38 cellular contexts compared by ENCODE assay signal in the genomic region with DNA sequence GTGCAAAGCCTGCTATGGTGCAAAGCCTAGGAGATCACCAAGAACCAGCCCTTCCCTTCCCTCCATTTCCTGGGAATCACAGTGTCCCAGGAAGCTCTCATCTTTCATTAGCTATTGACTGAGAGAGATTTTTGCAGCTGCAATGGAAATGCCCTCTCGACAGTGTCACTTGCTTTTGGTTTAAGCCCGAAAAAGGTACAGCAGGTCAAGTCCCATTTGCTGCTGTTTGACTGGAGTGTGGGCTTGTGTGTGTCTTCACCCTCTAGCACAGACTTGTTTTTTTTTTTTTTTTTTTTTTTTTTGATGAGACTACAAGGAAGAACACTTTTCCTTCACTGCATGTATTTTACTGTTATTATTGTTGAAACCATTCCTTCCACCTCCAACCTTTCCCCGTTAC. TPM values are rescaled to one million over a fixed set of nuclear protein-coding genes. Genes with fewer than 3 reads are reported as not detected.
"Had no signal": no experiment of that assay in that cellular context is flagged by ENCODE, and none has a peak within 500 bp of the region (broad histone marks: within the 10 kb centered on the region; RNA-seq: fewer than 3 reads in every experiment).

No MANE protein-coding gene starts in this region.

- ATAC-seq: activated naive CD4-positive, alpha-beta T cell treated with anti-CD3 and anti-CD28 coated beads, Interleukin-2, amount 50 U/mL, for 72 hours; activated naive CD8-positive, alpha-beta T cell treated with anti-CD3 and anti-CD28 coated beads, Interleukin-2, amount 50 U/mL, for 24 hours; activated T-cell treated with anti-CD3 and anti-CD28 coated beads, Interleukin-2, amount 50 U/mL, for 4 hours; activated T-cell treated with anti-CD3 and anti-CD28 coated beads, Interleukin-2, amount 50 U/mL, for 72 hours; activated T-helper 17 cell treated with anti-CD3 and anti-CD28 coated beads, Interleukin-2, amount 50 U/mL, for 72 hours; body of pancreas had no signal

- H3K9me3 Mint-ChIP-seq: activated naive CD4-positive, alpha-beta T cell treated with anti-CD3 and anti-CD28 coated beads for 36 hours; activated naive CD4-positive, alpha-beta T cell treated with anti-CD3 and anti-CD28 coated beads, Interleukin-2, amount 10 ng/mL, durations not matched to agents 7 days and 5 days; activated naive CD4-positive, alpha-beta T cell treated with anti-CD3 and anti-CD28 coated beads, Interleukin-2, amount 50 U/mL, for 24 hours; activated naive CD4-positive, alpha-beta T cell treated with anti-CD3 and anti-CD28 coated beads, Interleukin-2, amount 50 U/mL, for 72 hours; activated naive CD8-positive, alpha-beta T cell treated with anti-CD3 and anti-CD28 coated beads for 36 hours; activated naive CD8-positive, alpha-beta T cell treated with anti-CD3 and anti-CD28 coated beads, Interleukin-2, amount 10 ng/mL, durations not matched to agents 7 days and 5 days; activated naive CD8-positive, alpha-beta T cell treated with anti-CD3 and anti-CD28 coated beads, Interleukin-2, amount 50 U/mL, for 24 hours; activated T-helper 1 cell treated with anti-CD3 and anti-CD28 coated beads, Interleukin-12 subunit alpha, Interleukin-12 subunit beta, Interleukin-2, Interleukin-4 antibody, amounts not matched to agents 30 ng/mL and 10 ng/mL and 1 ng/mL, durations not matched to agents 14 hours and 24 hours and 36 hours; activated T-helper 2 cell treated with anti-CD3 and anti-CD28 coated beads, Interferon-gamma antibody, Interleukin-2, Interleukin-4, amounts not matched to agents 10 μg/mL and 5 μg/mL and 100 μg/mL, durations not matched to agents 14 hours and 24 hours and 36 hours; brain had no signal

- DNase-seq: activated effector memory CD4-positive, alpha-beta T cell treated with anti-CD3 and anti-CD28 coated beads, Interleukin-2, amount 50 U/mL, for 16 hours; activated effector memory CD4-positive, alpha-beta T cell treated with Interleukin-2 at 50 U/mL for 16 hours; activated gamma-delta T cell; activated gamma-delta T cell treated with Interleukin-2 at 50 U/mL for 16 hours; activated naive CD4-positive, alpha-beta T cell; activated naive CD4-positive, alpha-beta T cell treated with anti-CD3 and anti-CD28 coated beads for 36 hours; activated naive CD4-positive, alpha-beta T cell treated with anti-CD3 and anti-CD28 coated beads, Interleukin-2, amount 10 ng/mL, durations not matched to agents 7 days and 5 days; activated naive CD4-positive, alpha-beta T cell treated with anti-CD3 and anti-CD28 coated beads, Interleukin-2, amount 50 U/mL, for 16 hours; activated naive CD4-positive, alpha-beta T cell treated with Interleukin-2 at 50 U/mL for 16 hours; activated naive CD8-positive, alpha-beta T cell treated with anti-CD3 and anti-CD28 coated beads for 36 hours; activated naive CD8-positive, alpha-beta T cell treated with anti-CD3 and anti-CD28 coated beads, Interleukin-2, amount 10 ng/mL, durations not matched to agents 7 days and 5 days; activated naive CD8-positive, alpha-beta T cell treated with anti-CD3 and anti-CD28 coated beads, Interleukin-2, amount 50 U/mL, for 24 hours; activated T-cell treated with anti-CD3 and anti-CD28 coated beads, Interleukin-2, amount 50 U/mL, for 4 hours; activated T-cell treated with anti-CD3 and anti-CD28 coated beads, Interleukin-2, amount 50 U/mL, for 48 hours; activated T-cell treated with anti-CD3 and anti-CD28 coated beads, Interleukin-2, amount 50 U/mL, for 72 hours; adrenal gland; amniotic stem cell; amygdala; anterior cingulate cortex; aorta; body of pancreas; brain microvascular endothelial cell; caudate nucleus; central memory CD4-positive, alpha-beta T cell; cerebellar nuclear complex had no signal

- H3K4me3 ChIP-seq: adrenal gland, ascending aorta, body of pancreas, breast epithelium, cardiac muscle cell had no signal

- H3K4me1 Mint-ChIP-seq: activated naive CD4-positive, alpha-beta T cell treated with anti-CD3 and anti-CD28 coated beads, Interleukin-2, amount 10 ng/mL, durations not matched to agents 7 days and 5 days; activated naive CD4-positive, alpha-beta T cell treated with anti-CD3 and anti-CD28 coated beads, Interleukin-2, amount 50 U/mL, for 24 hours; activated naive CD8-positive, alpha-beta T cell treated with anti-CD3 and anti-CD28 coated beads for 36 hours; activated naive CD8-positive, alpha-beta T cell treated with anti-CD3 and anti-CD28 coated beads, Interleukin-2, amount 10 ng/mL, durations not matched to agents 7 days and 5 days; activated naive CD8-positive, alpha-beta T cell treated with anti-CD3 and anti-CD28 coated beads, Interleukin-2, amount 50 U/mL, for 24 hours; activated T-helper 17 cell treated with anti-CD3 and anti-CD28 coated beads, Interleukin-2, amount 50 U/mL, for 72 hours; brain; central memory CD8-positive, alpha-beta T cell had no signal

- H3K27ac Mint-ChIP-seq: activated naive CD4-positive, alpha-beta T cell treated with anti-CD3 and anti-CD28 coated beads for 36 hours; activated naive CD4-positive, alpha-beta T cell treated with anti-CD3 and anti-CD28 coated beads, Interleukin-2, amount 10 ng/mL, durations not matched to agents 7 days and 5 days; activated naive CD4-positive, alpha-beta T cell treated with anti-CD3 and anti-CD28 coated beads, Interleukin-2, amount 50 U/mL, for 24 hours; activated naive CD4-positive, alpha-beta T cell treated with anti-CD3 and anti-CD28 coated beads, Interleukin-2, amount 50 U/mL, for 72 hours; activated naive CD8-positive, alpha-beta T cell; activated naive CD8-positive, alpha-beta T cell treated with anti-CD3 and anti-CD28 coated beads for 36 hours; activated naive CD8-positive, alpha-beta T cell treated with anti-CD3 and anti-CD28 coated beads, Interleukin-2, amount 10 ng/mL, durations not matched to agents 7 days and 5 days; activated naive CD8-positive, alpha-beta T cell treated with anti-CD3 and anti-CD28 coated beads, Interleukin-2, amount 50 U/mL, for 24 hours; activated T-cell treated with anti-CD3 and anti-CD28 coated beads, Interleukin-2, amount 50 U/mL, for 72 hours; activated T-helper 1 cell treated with anti-CD3 and anti-CD28 coated beads, Interleukin-12 subunit alpha, Interleukin-12 subunit beta, Interleukin-2, Interleukin-4 antibody, amounts not matched to agents 30 ng/mL and 10 ng/mL and 1 ng/mL, durations not matched to agents 14 hours and 24 hours and 36 hours; activated T-helper 17 cell treated with anti-CD3 and anti-CD28 coated beads, Interleukin-2, amount 50 U/mL, for 72 hours; activated T-helper 2 cell treated with anti-CD3 and anti-CD28 coated beads, Interferon-gamma antibody, Interleukin-2, Interleukin-4, amounts not matched to agents 10 μg/mL and 5 μg/mL and 100 μg/mL, durations not matched to agents 14 hours and 24 hours and 36 hours; brain had no signal

- H3K4me1 ChIP-seq: adrenal gland, ascending aorta, body of pancreas, breast epithelium had no signal

- H3K36me3 Mint-ChIP-seq: activated naive CD4-positive, alpha-beta T cell treated with anti-CD3 and anti-CD28 coated beads, Interleukin-2, amount 10 ng/mL, durations not matched to agents 7 days and 5 days; activated naive CD4-positive, alpha-beta T cell treated with anti-CD3 and anti-CD28 coated beads, Interleukin-2, amount 50 U/mL, for 24 hours; activated naive CD4-positive, alpha-beta T cell treated with anti-CD3 and anti-CD28 coated beads, Interleukin-2, amount 50 U/mL, for 72 hours; activated naive CD8-positive, alpha-beta T cell; activated naive CD8-positive, alpha-beta T cell treated with anti-CD3 and anti-CD28 coated beads for 36 hours; activated naive CD8-positive, alpha-beta T cell treated with anti-CD3 and anti-CD28 coated beads, Interleukin-2, amount 10 ng/mL, durations not matched to agents 7 days and 5 days had no signal

- H3K36me3 ChIP-seq: adrenal gland, ascending aorta, brain microvascular endothelial cell, breast epithelium, cardiac muscle cell had no signal

- H3K27me3 ChIP-seq: adrenal gland, ascending aorta, body of pancreas, brain microvascular endothelial cell, breast epithelium, cardiac muscle cell had no signal

- H3K27ac ChIP-seq: adrenal gland, ascending aorta, body of pancreas, brain microvascular endothelial cell, breast epithelium, cardiac muscle cell had no signal

- H3K9me3 ChIP-seq: adrenal gland, ascending aorta, body of pancreas, breast epithelium had no signal

- H3K27me3 Mint-ChIP-seq: activated naive CD4-positive, alpha-beta T cell treated with anti-CD3 and anti-CD28 coated beads, Interleukin-2, amount 10 ng/mL, durations not matched to agents 7 days and 5 days; activated naive CD4-positive, alpha-beta T cell treated with anti-CD3 and anti-CD28 coated beads, Interleukin-2, amount 50 U/mL, for 24 hours; activated naive CD8-positive, alpha-beta T cell; activated naive CD8-positive, alpha-beta T cell treated with anti-CD3 and anti-CD28 coated beads for 36 hours; activated naive CD8-positive, alpha-beta T cell treated with anti-CD3 and anti-CD28 coated beads, Interleukin-2, amount 10 ng/mL, durations not matched to agents 7 days and 5 days; activated naive CD8-positive, alpha-beta T cell treated with anti-CD3 and anti-CD28 coated beads, Interleukin-2, amount 50 U/mL, for 24 hours; activated T-helper 17 cell treated with anti-CD3 and anti-CD28 coated beads, Interleukin-2, amount 50 U/mL, for 72 hours; central memory CD8-positive, alpha-beta T cell had no signal

- H3K4me3 Mint-ChIP-seq: activated naive CD4-positive, alpha-beta T cell treated with anti-CD3 and anti-CD28 coated beads for 36 hours; activated naive CD4-positive, alpha-beta T cell treated with anti-CD3 and anti-CD28 coated beads, Interleukin-2, amount 10 ng/mL, durations not matched to agents 7 days and 5 days; activated naive CD4-positive, alpha-beta T cell treated with anti-CD3 and anti-CD28 coated beads, Interleukin-2, amount 50 U/mL, for 24 hours; activated naive CD8-positive, alpha-beta T cell; activated naive CD8-positive, alpha-beta T cell treated with anti-CD3 and anti-CD28 coated beads for 36 hours; activated naive CD8-positive, alpha-beta T cell treated with anti-CD3 and anti-CD28 coated beads, Interleukin-2, amount 10 ng/mL, durations not matched to agents 7 days and 5 days; activated naive CD8-positive, alpha-beta T cell treated with anti-CD3 and anti-CD28 coated beads, Interleukin-2, amount 50 U/mL, for 24 hours; activated T-cell treated with anti-CD3 and anti-CD28 coated beads, Interleukin-2, amount 50 U/mL, for 4 hours; activated T-cell treated with anti-CD3 and anti-CD28 coated beads, Interleukin-2, amount 50 U/mL, for 72 hours; activated T-helper 1 cell treated with anti-CD3 and anti-CD28 coated beads, Interleukin-12 subunit alpha, Interleukin-12 subunit beta, Interleukin-2, Interleukin-4 antibody, amounts not matched to agents 30 ng/mL and 10 ng/mL and 1 ng/mL, durations not matched to agents 14 hours and 24 hours and 36 hours; activated T-helper 17 cell treated with anti-CD3 and anti-CD28 coated beads, Interleukin-2, amount 50 U/mL, for 72 hours; brain; central memory CD8-positive, alpha-beta T cell had no signal

RNA-seq across cellular contexts. Expression of gene NRG3, which starts 36.3 kb away (rescaled TPM):
- total RNA-seq: activated naive CD4-positive, alpha-beta T cell treated with anti-CD3 and anti-CD28 coated beads for 36 hours; activated naive CD4-positive, alpha-beta T cell treated with anti-CD3 and anti-CD28 coated beads, Interleukin-2, amount 50 U/mL, for 72 hours; activated naive CD8-positive, alpha-beta T cell treated with anti-CD3 and anti-CD28 coated beads for 36 hours; activated naive CD8-positive, alpha-beta T cell treated with anti-CD3 and anti-CD28 coated beads, Interleukin-2, amount 10 ng/mL, durations not matched to agents 7 days and 5 days; activated T-cell treated with anti-CD3 and anti-CD28 coated beads, Interleukin-2, amount 50 U/mL, for 4 hours; activated T-cell treated with anti-CD3 and anti-CD28 coated beads, Interleukin-2, amount 50 U/mL, for 72 hours; activated T-helper 1 cell treated with anti-CD3 and anti-CD28 coated beads, Interleukin-12 subunit alpha, Interleukin-12 subunit beta, Interleukin-2, Interleukin-4 antibody, amounts not matched to agents 30 ng/mL and 10 ng/mL and 1 ng/mL, durations not matched to agents 14 hours and 24 hours and 36 hours; activated T-helper 17 cell treated with anti-CD3 and anti-CD28 coated beads, Interleukin-2, amount 50 U/mL, for 72 hours; activated T-helper 2 cell treated with anti-CD3 and anti-CD28 coated beads, Interferon-gamma antibody, Interleukin-2, Interleukin-4, amounts not matched to agents 10 μg/mL and 5 μg/mL and 100 μg/mL, durations not matched to agents 14 hours and 24 hours and 36 hours; bronchial epithelial cell; chondrocyte had no signal
